In genomic region chrX:75210602-75211001, GRCh38 we compare ENCODE assay signal across 8 cellular contexts.
"Had no signal": no experiment of that assay in that cellular context is flagged by ENCODE, and none has a peak within 500 bp of the region (broad histone marks: within the 10 kb centered on the region; RNA-seq: fewer than 3 reads in every experiment).

No MANE protein-coding gene starts in this region.

- DNase-seq: IMR-90, KBM-7, KG1 had no signal

- H3K4me1 Mint-ChIP-seq: IgD-negative memory B cell had no signal

- FAIRE-seq: HepG2, HTR-8/SVneo had no signal

- ATAC-seq: HepG2 had no signal

- H3K9me3 Mint-ChIP-seq: IgD-negative memory B cell had no signal

- H3K9ac ChIP-seq: KMS-11 had no signal

- H3K4me2 ChIP-seq: KMS-11 had no signal

- H3K27ac ChIP-seq: HL-60, KMS-11 had no signal

- H3K4me3 Mint-ChIP-seq: IgD-negative memory B cell had no signal

- H3K27me3 Mint-ChIP-seq: IgD-negative memory B cell had no signal

- H3K36me3 Mint-ChIP-seq: IgD-negative memory B cell had no signal

- H3K27ac Mint-ChIP-seq: IgD-negative memory B cell had no signal
